ENCODE assay signal across 22 cellular contexts in genomic region chr2:120352701-120353590, GRCh38. TPM values are rescaled to one million over a fixed set of nuclear protein-coding genes. Genes with fewer than 3 reads are reported as not detected.
A peak's percentile ranks its signal among the peaks of the same experiment; 100 is the strongest.
DNase-seq lines count a peak whose midpoint lies in the region; ATAC-seq and TF ChIP-seq lines count a peak whose summit lies in the region.
"Had no signal": no experiment of that assay in that cellular context is flagged by ENCODE, and none has a peak within 500 bp of the region (broad histone marks: within the 10 kb centered on the region; RNA-seq: fewer than 3 reads in every experiment).

No MANE protein-coding gene starts in this region.

- ATAC-seq in naive thymus-derived CD4-positive, alpha-beta T cell, result peak; percentile 8
- ATAC-seq: left ventricle myocardium superior, sciatic nerve had no signal

- H3K27me3 Mint-ChIP-seq in naive thymus-derived CD4-positive, alpha-beta T cell, result peaks cover 16 to 36% (median 27%) of the 10 kb centered on the region in 5 donors

- H3K9me3 Mint-ChIP-seq in naive thymus-derived CD4-positive, alpha-beta T cell, result no peaks in the 10 kb centered on the region
- H3K9me3 Mint-ChIP-seq: nephron; stimulated activated naive CD8-positive, alpha-beta T cell treated with anti-CD3 and anti-CD28 coated beads, Interleukin-15, Interleukin-2, amounts not matched to agents 100 ng/mL and 50 ng/mL, for 24 hours had no signal

- POLR2A ChIA-PET in naive thymus-derived CD4-positive, alpha-beta T cell (lab: Charles Lee), result no interaction called here

- CTCF ChIA-PET in naive thymus-derived CD4-positive, alpha-beta T cell (lab: Charles Lee), result no interaction called here

- no peaks in the 10 kb centered on the region for H3K36me3 ChIP-seq in WERI-Rb-1
- no peaks in the 10 kb centered on the region for H3K36me3 ChIP-seq in naive thymus-derived CD4-positive, alpha-beta T cell (ENCODE audit: control insufficient read depth in 2 of 3, insufficient read depth in 3 of 3, low read length in 3 of 3)
- H3K36me3 ChIP-seq: SJSA1 had no signal

- 0 out of 2 replicates have a peak, but pooled peaks have one; percentile 8 for TF ChIP-seq CTCF in WERI-Rb-1 (IDR thresholded peaks at IDR 0.05; ENCODE audit: low read depth, low read length)
- no peak for TF ChIP-seq CTCF in GM10266 (IDR thresholded peaks at IDR 0.05; ENCODE audit: control insufficient read depth, insufficient read depth, low read depth, missing control alignments)

- no peaks in the 10 kb centered on the region for H3K27me3 ChIP-seq in WERI-Rb-1 (ENCODE audit: insufficient read depth, low read depth, severe bottlenecking)
- H3K27me3 ChIP-seq in naive thymus-derived CD4-positive, alpha-beta T cell (ENCODE audit: control insufficient read depth in 2 of 2, insufficient read depth in 2 of 2, low read length in 2 of 2), result no peaks in the 10 kb centered on the region
- H3K27me3 ChIP-seq: SJSA1 had no signal

- no peaks in the 10 kb centered on the region for H3K36me3 Mint-ChIP-seq in naive thymus-derived CD4-positive, alpha-beta T cell

- H3K4me1 ChIP-seq in naive thymus-derived CD4-positive, alpha-beta T cell (ENCODE audit: control insufficient read depth in 2 of 2, insufficient read depth in 2 of 2, low read length in 2 of 2), result no peaks in the 10 kb centered on the region
- H3K4me1 ChIP-seq: SJSA1 had no signal

- no peaks in the 10 kb centered on the region for H3K4me1 Mint-ChIP-seq in naive thymus-derived CD4-positive, alpha-beta T cell

- H3K27ac Mint-ChIP-seq in naive thymus-derived CD4-positive, alpha-beta T cell, result no peak overlapping the region
- H3K27ac Mint-ChIP-seq: nephron; stimulated activated naive CD8-positive, alpha-beta T cell treated with anti-CD3 and anti-CD28 coated beads, Interleukin-15, Interleukin-2, amounts not matched to agents 100 ng/mL and 50 ng/mL, for 24 hours had no signal

- H3K4me3 Mint-ChIP-seq in naive thymus-derived CD4-positive, alpha-beta T cell, result no peak overlapping the region
- H3K4me3 Mint-ChIP-seq: nephron; stimulated activated naive CD8-positive, alpha-beta T cell treated with anti-CD3 and anti-CD28 coated beads, Interleukin-15, Interleukin-2, amounts not matched to agents 100 ng/mL and 50 ng/mL, for 24 hours had no signal

- intact Hi-C loops in naive thymus-derived CD4-positive, alpha-beta T cell (cut with micrococcal nuclease), result no loop called here

- H3K4me3 ChIP-seq in WERI-Rb-1 (ENCODE audit: low read depth, low read length), result no peak overlapping the region
- H3K4me3 ChIP-seq in naive thymus-derived CD4-positive, alpha-beta T cell (ENCODE audit: low read length), result no peak overlapping the region
- H3K4me3 ChIP-seq: SJSA1, tibial artery had no signal

- H3K27ac ChIP-seq in WERI-Rb-1, result no peak overlapping the region
- H3K27ac ChIP-seq in naive thymus-derived CD4-positive, alpha-beta T cell (ENCODE audit: low read depth, low read length), result no peak overlapping the region
- H3K27ac ChIP-seq: SJSA1, tibial artery had no signal

- no peaks in the 10 kb centered on the region for H3K9me3 ChIP-seq in WERI-Rb-1 (ENCODE audit: severe bottlenecking)
- H3K9me3 ChIP-seq in naive thymus-derived CD4-positive, alpha-beta T cell (ENCODE audit: control insufficient read depth in 2 of 3, low read length in 3 of 3), result no peaks in the 10 kb centered on the region
- H3K9me3 ChIP-seq: SJSA1, tibial artery had no signal

- DNase-seq in ELR (ENCODE audit: low read depth) (peak; percentile 30), HPDE6-E6E7 (ENCODE audit: extremely low spot score) (peak; percentile 38), WERI-Rb-1 (no peak), NCI-H510A treated with DMSO at 0.1 percent for 48 hours (lab: John Stamatoyannopoulos, UW) (no peak), GM10266 (ENCODE audit: extremely low spot score) (no peak), NCI-H2227 treated with DMSO at 0.1 percent for 48 hours (lab: John Stamatoyannopoulos, UW) (no peak)
- DNase-seq in naive thymus-derived CD4-positive, alpha-beta T cell, result no peak
- DNase-seq: activated gamma-delta T cell treated with Interleukin-2 at 50 U/mL for 16 hours, GF-D8, Karpas-422, left ventricle myocardium superior, midbrain, NCI-H1092 treated with DMSO at 0.1 percent for 48 hours, NCI-H187 treated with DMSO at 0.1 percent for 48 hours, NCI-H774, OCI-M1, T-helper 1 cell, tibial artery had no signal

RNA-seq across cellular contexts. Expression of gene INHBB, which starts 7.0 kb away (rescaled TPM):
- total RNA-seq in naive thymus-derived CD4-positive, alpha-beta T cell, result not detected
- polyA plus RNA-seq in naive thymus-derived CD4-positive, alpha-beta T cell, result not detected

Comparison
In these comparisons a context has a peak if more than half of its experiments do, and no peak if none do; other contexts are left out.
1. DNase-seq: peak in ELR (single experiment) and HPDE6-E6E7 (single experiment); none in WERI-Rb-1 (single experiment), naive thymus-derived CD4-positive, alpha-beta T cell (0 of 9), NCI-H510A treated with DMSO at 0.1 percent for 48 hours (single experiment), GM10266 (single experiment) and NCI-H2227 treated with DMSO at 0.1 percent for 48 hours (single experiment).